In the genomic region with DNA sequence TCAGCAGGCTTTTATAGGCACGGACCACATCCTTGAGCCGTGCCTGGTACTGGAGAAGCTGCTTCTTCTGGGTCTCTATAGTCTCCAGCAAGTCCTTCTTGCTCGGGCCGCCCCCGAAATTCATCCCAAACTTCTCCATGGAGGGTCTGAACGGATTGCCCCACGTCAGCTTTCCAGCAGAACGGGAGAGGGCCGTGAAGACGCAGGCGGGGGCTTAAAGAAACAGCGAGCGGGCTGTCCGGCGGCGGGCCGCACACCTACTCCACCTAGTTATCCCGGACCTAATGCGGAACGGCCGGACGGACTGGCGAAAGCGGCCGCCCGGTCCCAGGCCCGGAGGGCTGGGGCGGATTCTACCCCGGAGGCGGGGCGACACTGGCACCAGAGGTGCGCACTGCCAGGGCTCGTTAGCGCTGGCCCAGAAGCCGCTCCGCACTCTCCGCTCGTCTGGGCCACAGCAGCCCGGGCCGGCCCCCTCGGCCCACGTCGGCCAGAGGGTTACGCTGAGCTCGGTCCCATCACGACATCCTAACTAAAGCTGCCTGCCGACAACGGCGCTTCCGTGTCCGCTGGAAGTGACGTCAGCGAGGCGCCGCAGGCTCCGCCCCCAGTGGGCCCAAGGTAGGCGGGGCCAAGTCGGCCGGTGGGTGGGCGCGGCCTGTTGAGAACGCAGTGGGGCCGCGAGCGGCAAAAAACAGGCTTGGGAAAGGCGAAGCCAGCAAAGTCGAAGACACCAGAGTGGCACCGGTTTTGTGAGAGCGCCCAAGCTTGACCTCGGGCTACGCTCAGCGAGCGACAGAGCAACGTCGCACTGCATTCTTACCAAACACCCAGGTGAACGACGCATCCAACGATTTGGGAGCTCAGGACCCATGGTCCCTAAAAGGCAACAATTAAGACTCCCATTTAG, we compare ENCODE assay signal across 8 cellular contexts. TPM values are rescaled to one million over a fixed set of nuclear protein-coding genes. Genes with fewer than 3 reads are reported as not detected.
DNase-seq lines count a peak whose midpoint lies in the region; ATAC-seq and TF ChIP-seq lines count a peak whose summit lies in the region.

A gene with protein sequence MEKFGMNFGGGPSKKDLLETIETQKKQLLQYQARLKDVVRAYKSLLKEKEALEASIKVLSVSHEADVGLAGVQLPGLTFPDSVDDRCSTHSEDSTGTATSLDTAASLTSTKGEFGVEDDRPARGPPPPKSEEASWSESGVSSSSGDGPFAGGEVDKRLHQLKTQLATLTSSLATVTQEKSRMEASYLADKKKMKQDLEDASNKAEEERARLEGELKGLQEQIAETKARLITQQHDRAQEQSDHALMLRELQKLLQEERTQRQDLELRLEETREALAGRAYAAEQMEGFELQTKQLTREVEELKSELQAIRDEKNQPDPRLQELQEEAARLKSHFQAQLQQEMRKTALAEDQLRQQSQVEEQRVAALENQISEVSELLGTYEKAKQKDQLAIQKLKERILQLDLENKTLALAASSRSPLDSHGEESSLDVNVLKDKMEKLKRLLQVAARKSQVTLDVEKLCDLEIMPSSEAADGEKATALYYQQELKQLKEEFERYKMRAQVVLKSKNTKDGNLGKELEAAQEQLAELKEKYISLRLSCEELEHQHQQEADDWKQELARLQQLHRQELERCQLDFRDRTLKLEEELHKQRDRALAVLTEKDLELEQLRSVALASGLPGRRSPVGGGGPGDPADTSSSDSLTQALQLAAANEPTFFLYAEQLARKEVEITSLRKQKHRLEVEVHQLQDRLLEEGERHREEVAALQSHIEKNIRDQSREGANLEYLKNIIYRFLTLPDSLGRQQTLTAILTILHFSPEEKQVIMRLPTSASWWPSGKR (minus strand): TSS at position 553 of the 910 bp plus-strand sequence. CDS start 414 bp downstream, at position 139.

- H3K9me3 Mint-ChIP-seq in activated T-helper 2 cell treated with anti-CD3 and anti-CD28 coated beads, Interferon-gamma antibody, Interleukin-2, Interleukin-4, amounts not matched to agents 10 μg/mL and 5 μg/mL and 100 μg/mL, durations not matched to agents 14 hours and 24 hours and 36 hours, result no peaks in the 10 kb centered on the region
- H3K9me3 Mint-ChIP-seq in natural killer cell treated with Interleukin-12 subunit alpha and Interleukin-12 subunit beta and Interleukin-15 and Interleukin-18, amount 100 ng/mL, for 72 hours, result no peaks in the 10 kb centered on the region

- no peaks in the 10 kb centered on the region for H3K9me3 ChIP-seq in KOPT-K1 (ENCODE audit: insufficient read depth, low read length, poor library complexity, severe bottlenecking)

- H3K4me3 ChIP-seq in fibroblast of mammary gland (ENCODE audit: control insufficient read depth, low read depth, low read length), result peak within 1 kb of the TSS; percentile 81

- no peak for TF ChIP-seq CTCF in fibroblast of mammary gland (conservative IDR thresholded peaks at IDR 0.05; ENCODE audit: control insufficient read depth, insufficient read depth, low read depth, low read length)

- H3K4me3 Mint-ChIP-seq in activated T-helper 2 cell treated with anti-CD3 and anti-CD28 coated beads, Interferon-gamma antibody, Interleukin-2, Interleukin-4, amounts not matched to agents 10 μg/mL and 5 μg/mL and 100 μg/mL, durations not matched to agents 14 hours and 24 hours and 36 hours (ENCODE audit: low read depth), result peak within 1 kb of the TSS; percentile 92
- peak within 1 kb of the TSS; percentile 90 for H3K4me3 Mint-ChIP-seq in natural killer cell treated with Interleukin-12 subunit alpha and Interleukin-12 subunit beta and Interleukin-15 and Interleukin-18, amount 100 ng/mL, for 72 hours

- intact Hi-C loops in activated T-helper 2 cell treated with anti-CD3 and anti-CD28 coated beads, Interferon-gamma antibody, Interleukin-2, Interleukin-4, amounts not matched to agents 10 μg/mL and 5 μg/mL and 100 μg/mL, durations not matched to agents 14 hours and 24 hours and 36 hours (cut with micrococcal nuclease), result loop anchor here (1.0 to 5.0 kb wide), 2 partner anchors 66 to 193 kb away; a partner anchor contains a TSS

- peak within 1 kb of the TSS; percentile 87 for H3K27ac Mint-ChIP-seq in activated T-helper 2 cell treated with anti-CD3 and anti-CD28 coated beads, Interferon-gamma antibody, Interleukin-2, Interleukin-4, amounts not matched to agents 10 μg/mL and 5 μg/mL and 100 μg/mL, durations not matched to agents 14 hours and 24 hours and 36 hours
- H3K27ac Mint-ChIP-seq in natural killer cell treated with Interleukin-12 subunit alpha and Interleukin-12 subunit beta and Interleukin-15 and Interleukin-18, amount 100 ng/mL, for 72 hours, result peak within 1 kb of the TSS; percentile 79 to 89

- peaks cover 44% of the 10 kb centered on the region for H3K36me3 ChIP-seq in KOPT-K1 (ENCODE audit: insufficient read depth, low read length)

- DNase-seq in Daoy (ENCODE audit: low read depth), result peak; percentile 95
- peak; percentile 89 for DNase-seq in RPMI8226
- peak; percentile 92 for DNase-seq in activated T-helper 2 cell treated with anti-CD3 and anti-CD28 coated beads, Interferon-gamma antibody, Interleukin-2, Interleukin-4, amounts not matched to agents 10 μg/mL and 5 μg/mL and 100 μg/mL, durations not matched to agents 14 hours and 24 hours and 36 hours (ENCODE audit: low spot score)
- peak; percentile 84 for DNase-seq in fibroblast of mammary gland (ENCODE audit: low read depth)
- peak; percentile 93 for DNase-seq in natural killer cell treated with Interleukin-12 subunit alpha and Interleukin-12 subunit beta and Interleukin-15 and Interleukin-18, amount 100 ng/mL, for 72 hours (ENCODE audit: low spot score)
- peak; percentile 97 for DNase-seq in stimulated activated naive CD8-positive, alpha-beta T cell treated with anti-CD3 and anti-CD28 coated beads, Interleukin-15, Interleukin-2, amounts not matched to agents 100 U/mL and 50 U/mL, for 24 hours

- peaks cover 36% of the 10 kb centered on the region for H3K36me3 Mint-ChIP-seq in activated T-helper 2 cell treated with anti-CD3 and anti-CD28 coated beads, Interferon-gamma antibody, Interleukin-2, Interleukin-4, amounts not matched to agents 10 μg/mL and 5 μg/mL and 100 μg/mL, durations not matched to agents 14 hours and 24 hours and 36 hours (ENCODE audit: low read depth)
- peaks cover 9% of the 10 kb centered on the region for H3K36me3 Mint-ChIP-seq in natural killer cell treated with Interleukin-12 subunit alpha and Interleukin-12 subunit beta and Interleukin-15 and Interleukin-18, amount 100 ng/mL, for 72 hours

- H3K27me3 Mint-ChIP-seq in activated T-helper 2 cell treated with anti-CD3 and anti-CD28 coated beads, Interferon-gamma antibody, Interleukin-2, Interleukin-4, amounts not matched to agents 10 μg/mL and 5 μg/mL and 100 μg/mL, durations not matched to agents 14 hours and 24 hours and 36 hours (ENCODE audit: low read depth), result no peaks in the 10 kb centered on the region
- H3K27me3 Mint-ChIP-seq in natural killer cell treated with Interleukin-12 subunit alpha and Interleukin-12 subunit beta and Interleukin-15 and Interleukin-18, amount 100 ng/mL, for 72 hours, result no peaks in the 10 kb centered on the region

- peak; percentile 83 for ATAC-seq in GM21825 (IDR thresholded peaks at IDR 0.05; ENCODE audit: unreplicated experiment)
- peak; percentile 87 to 92 for ATAC-seq in natural killer cell treated with Interleukin-12 subunit alpha and Interleukin-12 subunit beta and Interleukin-15 and Interleukin-18, amount 100 ng/mL, for 72 hours
- ATAC-seq in stimulated activated naive CD8-positive, alpha-beta T cell treated with anti-CD3 and anti-CD28 coated beads, Interleukin-15, Interleukin-2, amounts not matched to agents 100 U/mL and 50 U/mL, for 24 hours, result peak; percentile 83

- H3K27ac ChIP-seq in KOPT-K1 (ENCODE audit: low read depth, low read length, poor library complexity, severe bottlenecking), result peak within 1 kb of the TSS; percentile 68

- H3K4me1 Mint-ChIP-seq in activated T-helper 2 cell treated with anti-CD3 and anti-CD28 coated beads, Interferon-gamma antibody, Interleukin-2, Interleukin-4, amounts not matched to agents 10 μg/mL and 5 μg/mL and 100 μg/mL, durations not matched to agents 14 hours and 24 hours and 36 hours (ENCODE audit: low read depth), result peaks cover 48% of the 10 kb centered on the region
- H3K4me1 Mint-ChIP-seq in natural killer cell treated with Interleukin-12 subunit alpha and Interleukin-12 subunit beta and Interleukin-15 and Interleukin-18, amount 100 ng/mL, for 72 hours (ENCODE audit: low read depth in 2 of 2), result peaks cover 60 to 69% of the 10 kb centered on the region in 2 donors

RNA-seq across cellular contexts. Expression of the gene that starts here (rescaled TPM):
- total RNA-seq in Daoy (2014; rRNA removed; shearing (Covaris generic)), result 26.6 and 28.8 TPM in 2 replicates
- total RNA-seq in activated T-helper 2 cell treated with anti-CD3 and anti-CD28 coated beads, Interferon-gamma antibody, Interleukin-2, Interleukin-4, amounts not matched to agents 10 μg/mL and 5 μg/mL and 100 μg/mL, durations not matched to agents 14 hours and 24 hours and 36 hours, result 14.4 and 15.1 TPM in 2 replicates
- total RNA-seq in natural killer cell treated with Interleukin-12 subunit alpha and Interleukin-12 subunit beta and Interleukin-15 and Interleukin-18, amount 100 ng/mL, for 72 hours, result 10 to 100 TPM; 21.8 TPM

Comparison
In these comparisons a context has a peak if more than half of its experiments do, and no peak if none do; other contexts are left out.
1. Peak in every context shown above with its lines: DNase-seq, ATAC-seq, H3K4me3 ChIP-seq and H3K27ac ChIP-seq.